9 cellular contexts compared by ENCODE assay signal in the genomic region with DNA sequence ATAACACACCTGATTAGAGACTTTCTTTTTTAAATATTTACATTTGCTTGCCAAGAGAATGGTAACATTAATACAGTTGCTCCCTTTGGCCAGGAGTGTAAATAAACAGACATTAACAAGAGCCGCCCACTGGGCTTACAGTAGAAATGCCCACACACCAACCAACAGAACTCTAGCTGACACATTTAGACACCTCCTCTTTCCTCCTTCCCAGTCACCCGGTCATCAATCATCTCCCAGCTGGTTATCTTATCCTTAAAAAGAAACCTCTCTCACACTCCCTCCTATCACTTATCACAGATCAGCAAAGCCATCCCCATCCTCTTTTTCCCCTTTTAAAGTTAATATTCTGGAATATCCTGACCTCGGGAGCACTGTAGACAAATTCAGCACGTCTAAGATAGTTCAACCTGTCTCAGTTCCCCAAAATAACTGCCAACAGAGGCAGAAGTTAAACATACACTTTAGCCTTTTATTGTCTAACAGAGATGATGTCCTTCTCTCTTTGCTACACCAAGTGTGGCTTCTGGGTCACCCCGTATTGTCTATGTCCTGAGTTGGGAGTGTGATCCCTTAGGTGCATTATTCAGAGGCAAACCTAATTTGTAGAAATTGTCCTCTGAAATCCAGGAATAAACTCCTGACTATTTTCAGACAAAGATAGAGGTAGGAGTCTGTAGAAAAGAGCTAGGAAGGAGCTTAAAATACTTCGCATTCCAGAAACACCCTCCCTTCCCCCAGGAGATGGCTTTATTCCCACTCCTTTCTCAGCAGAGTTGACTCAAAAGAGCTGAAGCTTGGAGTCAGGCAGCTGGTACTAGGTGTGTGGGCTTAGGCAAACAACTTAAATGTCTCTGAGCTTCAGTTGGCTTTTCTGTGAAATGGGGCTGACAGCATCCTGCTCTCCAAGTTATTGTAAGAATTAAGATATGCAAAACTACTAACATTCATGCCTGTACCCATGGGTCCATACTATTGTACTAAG. TPM values are rescaled to one million over a fixed set of nuclear protein-coding genes. Genes with fewer than 3 reads are reported as not detected.
DNase-seq lines count a peak whose midpoint lies in the region; ATAC-seq and TF ChIP-seq lines count a peak whose summit lies in the region.
"Had no signal": no experiment of that assay in that cellular context is flagged by ENCODE, and none has a peak within 500 bp of the region (broad histone marks: within the 10 kb centered on the region; RNA-seq: fewer than 3 reads in every experiment).

No MANE protein-coding gene starts in this region.

- no peak for TF ChIP-seq POLR2A in prostate gland (IDR thresholded peaks at IDR 0.05)

- H3K36me3 ChIP-seq in esophagus (ENCODE audit: control insufficient read depth in 2 of 2, insufficient read depth in 2 of 2, low read length in 1 of 2) = peaks cover 0 to 7% of the 10 kb centered on the region in 2 donors
- no peaks in the 10 kb centered on the region for H3K36me3 ChIP-seq in prostate gland

- H3K27me3 ChIP-seq in esophagus (ENCODE audit: control insufficient read depth in 1 of 2, insufficient read depth in 2 of 2, low read length in 2 of 2) (no peaks in the 10 kb centered on the region), prostate gland (replicated peaks; ENCODE audit: insufficient read depth) (no peaks in the 10 kb centered on the region)

- peak; percentile 69 for DNase-seq in H4 (ENCODE audit: low spot score)
- DNase-seq in NOMO-1 (lab: John Stamatoyannopoulos, UW; ENCODE audit: unreplicated experiment in 2 of 2) = peak; percentile 59 to 75
- DNase-seq in prostate gland (ENCODE audit: low spot score) = peak; percentile 48
- no peak for DNase-seq in stimulated activated CD4-positive, alpha-beta T cell treated with anti-CD3 and anti-CD28 coated beads, Interleukin-4, amount 100 ng/mL, for 4 hours
- DNase-seq in posterior vena cava (ENCODE audit: low spot score) = no peak
- DNase-seq in activated CD4-positive, alpha-beta T cell treated with anti-CD3 and anti-CD28 coated beads, Interleukin-2, amount 50 U/mL, for 4 hours = no peak
- DNase-seq: naive B cell had no signal

- peaks cover 0 to 9% of the 10 kb centered on the region in 2 donors for H3K4me1 ChIP-seq in esophagus (ENCODE audit: control insufficient read depth in 2 of 2, insufficient read depth in 2 of 2, low read length in 1 of 2)
- H3K4me1 ChIP-seq in prostate gland (replicated peaks) = no peaks in the 10 kb centered on the region

- intact Hi-C loops in prostate gland (cut with DNase I) (no loop called here), posterior vena cava (cut with DNase I) (no loop called here)

- no peak for TF ChIP-seq CTCF in prostate gland (IDR thresholded peaks at IDR 0.05)

- H3K4me3 ChIP-seq in esophagus (ENCODE audit: low read depth in 1 of 2, low read length in 2 of 2) = no peak overlapping the region
- no peak overlapping the region for H3K4me3 ChIP-seq in prostate gland

- 17 to 21% methylated on average over 6 of the region's 6 CpGs for WGBS in esophagus, 2 donors
- WGBS in prostate gland = 17% methylated on average over 6 of the region's 6 CpGs

- H3K27ac ChIP-seq in esophagus (ENCODE audit: low read depth in 2 of 2, low read length in 1 of 2) (peak overlapping the region; percentile 51 to 58), prostate gland (peak overlapping the region in 1 of 2 donors; percentile 16)

- H3K9me3 ChIP-seq in esophagus (ENCODE audit: control insufficient read depth in 2 of 2, insufficient read depth in 1 of 2, low read depth in 1 of 2, low read length in 1 of 2) (no peaks in the 10 kb centered on the region), prostate gland (no peaks in the 10 kb centered on the region)

- no peak for ATAC-seq in HG02852 (IDR thresholded peaks at IDR 0.05; ENCODE audit: unreplicated experiment)

RNA-seq across cellular contexts. Expression of a gene that starts 8.8 kb away (rescaled TPM):
- not detected in 2 replicates for total RNA-seq in H4 (2014; rRNA removed; shearing (Covaris generic))
- 1 to 10 TPM; 5.1 to 9.5 TPM for polyA plus RNA-seq in esophagus
- total RNA-seq in prostate gland (10 to 100 TPM; 14.5 to 19.7 TPM), posterior vena cava (under 1 TPM; 0.14 to 0.51 TPM)

RNA-seq across cellular contexts. Expression of a gene that starts 9.6 kb away (rescaled TPM):
- 24.4 and 28.1 TPM in 2 replicates for total RNA-seq in H4 (2014; rRNA removed; shearing (Covaris generic))
- 10 to 100 TPM; 15.0 to 24.1 TPM for polyA plus RNA-seq in esophagus
- total RNA-seq in prostate gland (10 to 100 TPM; 23.2 to 35.5 TPM), posterior vena cava (10 to 100 TPM; 15.1 to 15.8 TPM)

Comparison
In these comparisons a context has a peak if more than half of its experiments do, and no peak if none do; other contexts are left out.
1. DNase-seq: peak in H4 (single experiment), NOMO-1 (2 of 2) and prostate gland (single experiment); none in stimulated activated CD4-positive, alpha-beta T cell treated with anti-CD3 and anti-CD28 coated beads, Interleukin-4, amount 100 ng/mL, for 4 hours (0 of 2), posterior vena cava (single experiment) and activated CD4-positive, alpha-beta T cell treated with anti-CD3 and anti-CD28 coated beads, Interleukin-2, amount 50 U/mL, for 4 hours (0 of 2).
2. RNA of a gene that starts 8.8 kb away (total RNA-seq): 14.5 to 19.7 TPM in prostate gland; 0.14 to 0.51 TPM in posterior vena cava and not detected in H4; every median in the first group is over 10 times any median in the second.